ENCODE assay signal across 10 cellular contexts in the genomic region with DNA sequence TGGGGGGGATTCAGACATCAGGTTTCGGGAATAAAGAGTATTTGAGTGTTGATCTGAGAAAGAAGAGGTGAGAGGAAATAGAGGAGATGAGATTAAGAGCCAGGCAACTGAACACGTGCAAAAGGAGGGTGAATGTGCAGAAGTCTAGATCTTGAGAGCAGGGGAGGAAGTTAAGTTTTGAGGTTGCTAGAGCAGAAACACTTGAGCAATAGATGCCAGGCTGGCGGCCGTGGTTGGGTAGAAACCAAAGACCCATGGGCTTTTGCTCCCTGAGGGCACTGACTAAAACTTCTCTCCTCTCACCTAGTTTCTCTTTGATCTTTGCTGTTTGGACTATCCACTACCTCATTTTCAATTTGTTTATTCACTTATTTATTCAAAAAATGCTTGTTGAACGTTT.
DNase-seq lines count a peak whose midpoint lies in the region; ATAC-seq and TF ChIP-seq lines count a peak whose summit lies in the region.
"Had no signal": no experiment of that assay in that cellular context is flagged by ENCODE, and none has a peak within 500 bp of the region (broad histone marks: within the 10 kb centered on the region; RNA-seq: fewer than 3 reads in every experiment).

No MANE protein-coding gene starts in this region.

- no peak overlapping the region for H3K27ac Mint-ChIP-seq in naive thymus-derived CD4-positive, alpha-beta T cell

- peak overlapping the region; percentile 53 for H3K27ac ChIP-seq in OCI-LY3 (ENCODE audit: low read length)
- H3K27ac ChIP-seq in naive thymus-derived CD4-positive, alpha-beta T cell (ENCODE audit: low read depth, low read length): no peak overlapping the region
- H3K27ac ChIP-seq: GM23248 had no signal

- H4K20me1 ChIP-seq in OCI-LY3 (ENCODE audit: insufficient read depth, low read length): no peaks in the 10 kb centered on the region

- no peaks in the 10 kb centered on the region for H3K36me3 ChIP-seq in OCI-LY3 (replicated peaks; ENCODE audit: low read depth, low read length)
- no peaks in the 10 kb centered on the region for H3K36me3 ChIP-seq in naive thymus-derived CD4-positive, alpha-beta T cell (ENCODE audit: control insufficient read depth in 2 of 3, insufficient read depth in 3 of 3, low read length in 3 of 3)

- no peaks in the 10 kb centered on the region for H3K36me3 Mint-ChIP-seq in naive thymus-derived CD4-positive, alpha-beta T cell

- TF ChIP-seq CTCF in OCI-LY3 (IDR thresholded peaks at IDR 0.05; ENCODE audit: low read depth, low read length) (no peak), lower leg skin (IDR thresholded peaks at IDR 0.05) (no peak), GM10266 (IDR thresholded peaks at IDR 0.05; ENCODE audit: control insufficient read depth, insufficient read depth, low read depth, missing control alignments) (no peak), GM13976 (IDR thresholded peaks at IDR 0.05; ENCODE audit: borderline replicate concordance, control extremely low read depth, extremely low read depth, insufficient read depth, missing control alignments) (no peak)

- H3K4me3 Mint-ChIP-seq in naive thymus-derived CD4-positive, alpha-beta T cell: no peak overlapping the region

- H3K4me1 Mint-ChIP-seq in naive thymus-derived CD4-positive, alpha-beta T cell: peaks cover 0 to 8% (median 4%) of the 10 kb centered on the region in 7 donors

- no peaks in the 10 kb centered on the region for H3K9me3 ChIP-seq in OCI-LY3 (ENCODE audit: insufficient read depth, low read length)
- H3K9me3 ChIP-seq in naive thymus-derived CD4-positive, alpha-beta T cell (ENCODE audit: control insufficient read depth in 2 of 3, low read length in 3 of 3): no peaks in the 10 kb centered on the region

- peak overlapping the region; percentile 38 for H3K4me2 ChIP-seq in OCI-LY3 (ENCODE audit: low read length)

- CTCF ChIA-PET in naive thymus-derived CD4-positive, alpha-beta T cell (lab: Charles Lee): no interaction called here

- no peaks in the 10 kb centered on the region for H3K9me3 Mint-ChIP-seq in naive thymus-derived CD4-positive, alpha-beta T cell

- no peaks in the 10 kb centered on the region for H3K27me3 ChIP-seq in OCI-LY3 (ENCODE audit: low read depth, low read length)
- no peaks in the 10 kb centered on the region for H3K27me3 ChIP-seq in naive thymus-derived CD4-positive, alpha-beta T cell (ENCODE audit: control insufficient read depth in 2 of 2, insufficient read depth in 2 of 2, low read length in 2 of 2)

- DNase-seq in naive thymus-derived CD4-positive, alpha-beta T cell: peak in 4 of 9 donors; percentile 3 to 31 (median 18)
- DNase-seq in lower leg skin (ENCODE audit: low spot score in 2 of 2) (no peak), NCI-H1105 (lab: John Stamatoyannopoulos, UW) (no peak), GM10266 (ENCODE audit: extremely low spot score) (no peak), GM13976 (ENCODE audit: low spot score) (no peak)
- DNase-seq: GM23248, NCI-H526 had no signal

- no peaks in the 10 kb centered on the region for H3K79me2 ChIP-seq in OCI-LY3 (ENCODE audit: low read length)

- H3K9ac ChIP-seq in OCI-LY3 (ENCODE audit: low read length): no peak overlapping the region
- H3K9ac ChIP-seq: GM23248 had no signal

- H3K4me3 ChIP-seq in OCI-LY3 (ENCODE audit: low read length) (0 out of 2 replicates have a peak overlapping the region, but pooled peaks have one; percentile 13), lower leg skin (ENCODE audit: low read depth, poor library complexity, severe bottlenecking) (no peak overlapping the region)
- H3K4me3 ChIP-seq in naive thymus-derived CD4-positive, alpha-beta T cell (ENCODE audit: low read length): no peak overlapping the region
- H3K4me3 ChIP-seq: GM23248 had no signal

- intact Hi-C loops in naive thymus-derived CD4-positive, alpha-beta T cell (cut with micrococcal nuclease): no loop called here
- intact Hi-C loops in lower leg skin (cut with DNase I; ENCODE audit: low total_unique reads): no loop called here

- ATAC-seq in GM18498 (IDR thresholded peaks at IDR 0.05; ENCODE audit: unreplicated experiment) (peak; percentile 60), HG02642 (IDR thresholded peaks at IDR 0.05; ENCODE audit: poor library complexity, unreplicated experiment) (peak; percentile 50)
- ATAC-seq in naive thymus-derived CD4-positive, alpha-beta T cell: peak; percentile 81

- TF ChIP-seq POLR2A in lower leg skin (IDR thresholded peaks at IDR 0.05): no peak

- 83 to 84% methylated on average over 5 of the region's 5 CpGs for WGBS in lower leg skin, 2 donors

- H3K4me1 ChIP-seq in OCI-LY3 (ENCODE audit: low read length): peaks cover 54% of the 10 kb centered on the region
- peaks cover 5 to 11% of the 10 kb centered on the region in 2 donors for H3K4me1 ChIP-seq in naive thymus-derived CD4-positive, alpha-beta T cell (ENCODE audit: control insufficient read depth in 2 of 2, insufficient read depth in 2 of 2, low read length in 2 of 2)

- peak overlapping the region; percentile 52 for H2AFZ ChIP-seq in OCI-LY3 (ENCODE audit: low read depth, low read length)
- H2AFZ ChIP-seq: GM23248 had no signal

- H3K27me3 Mint-ChIP-seq in naive thymus-derived CD4-positive, alpha-beta T cell: no peaks in the 10 kb centered on the region

- POLR2A ChIA-PET in naive thymus-derived CD4-positive, alpha-beta T cell (lab: Charles Lee): no interaction called here

- in situ Hi-C loops in GM13976 (cut with MboI; ENCODE audit: low sequenced_read_pairs, unreplicated experiment): no loop called here
